ENCODE assay signal across 8 cellular contexts in the genomic region with DNA sequence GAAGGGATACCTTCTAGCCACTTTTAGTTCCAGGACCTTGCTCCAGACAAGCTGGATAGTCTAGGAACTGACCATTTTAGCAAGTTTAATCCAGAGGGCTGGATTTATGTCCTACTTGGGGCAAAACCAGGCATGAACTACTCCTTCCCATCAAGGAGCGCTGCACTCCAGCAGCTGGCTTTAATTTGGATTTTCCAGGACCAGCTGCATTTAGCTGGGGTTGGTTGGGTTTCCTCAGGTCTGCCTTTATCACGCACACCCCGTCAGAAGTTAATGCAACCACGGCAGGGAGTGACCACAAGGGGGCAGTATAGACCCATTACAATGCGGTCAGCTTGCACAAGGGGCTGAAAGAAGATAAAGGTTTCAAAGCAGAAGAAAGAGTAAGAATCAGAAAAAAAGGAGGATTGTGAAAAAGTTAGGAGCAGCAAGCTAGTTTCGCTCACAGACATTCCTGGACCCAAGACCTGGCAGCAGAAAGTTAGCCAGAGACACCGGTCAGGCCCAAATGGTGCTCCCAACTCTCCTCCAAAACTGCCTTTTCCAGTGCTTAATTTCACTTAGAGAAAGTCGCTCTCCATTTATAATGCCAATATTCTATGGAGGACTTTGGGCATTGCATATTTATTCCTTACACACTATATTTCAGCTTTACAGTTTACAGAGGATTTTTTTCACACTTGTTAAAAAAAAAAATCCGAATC. TPM values are rescaled to one million over a fixed set of nuclear protein-coding genes. Genes with fewer than 3 reads are reported as not detected.
DNase-seq lines count a peak whose midpoint lies in the region; ATAC-seq and TF ChIP-seq lines count a peak whose summit lies in the region.

No MANE protein-coding gene starts in this region.

- H3K9me3 ChIP-seq in Peyer's patch = no peaks in the 10 kb centered on the region

- ATAC-seq in GM21723 (IDR thresholded peaks at IDR 0.05; ENCODE audit: unreplicated experiment) = no peak

- DNase-seq in G401 (ENCODE audit: low spot score) (peak; percentile 86), LHCN-M2 (ENCODE audit: low read depth) (peak; percentile 94), Peyer's patch (peak; percentile 73 to 93 (median 76)), fibroblast of gingiva (ENCODE audit: low read depth) (peak; percentile 92), neural crest cell (ENCODE audit: low read depth, low spot score) (peak; percentile 90)
- DNase-seq in activated T-cell treated with anti-CD3 and anti-CD28 coated beads, Interleukin-2, amount 50 U/mL, for 1 hour = peak; percentile 82
- DNase-seq in stimulated activated naive CD4-positive, alpha-beta T cell treated with Interleukin-2 at 50 U/mL for 16 hours (lab: John Stamatoyannopoulos, UW) = peak; percentile 77

- H3K27me3 Mint-ChIP-seq in neural crest cell (ENCODE audit: low read depth) = no peaks in the 10 kb centered on the region

- H3K27me3 ChIP-seq in Peyer's patch = no peaks in the 10 kb centered on the region

- H3K36me3 ChIP-seq in Peyer's patch = no peaks in the 10 kb centered on the region

- in situ Hi-C loops in G401 (cut with HindIII; ENCODE audit: low sequenced_read_pairs) = no loop called here

- no peaks in the 10 kb centered on the region for H3K4me1 Mint-ChIP-seq in neural crest cell

- H3K9me3 Mint-ChIP-seq in neural crest cell = no peaks in the 10 kb centered on the region

- H3K4me1 ChIP-seq in Peyer's patch = peaks cover 0 to 3% (median 0%) of the 10 kb centered on the region in 4 donors

- no peak overlapping the region for H3K27ac ChIP-seq in Peyer's patch

- H3K27ac Mint-ChIP-seq in neural crest cell (ENCODE audit: unreplicated experiment) = no peak overlapping the region

- H3K4me3 ChIP-seq in Peyer's patch = no peak overlapping the region

- TF ChIP-seq CTCF in Peyer's patch (IDR thresholded peaks at IDR 0.05) (peak; percentile 69 to 95 (median 90)), neural crest cell (conservative IDR thresholded peaks at IDR 0.05) (peak; percentile 94)

- no peaks in the 10 kb centered on the region for H3K36me3 Mint-ChIP-seq in neural crest cell (ENCODE audit: low read depth)

- H3K4me3 Mint-ChIP-seq in neural crest cell = no peak overlapping the region

- TF ChIP-seq POLR2A in Peyer's patch (IDR thresholded peaks at IDR 0.05) = no peak

RNA-seq across cellular contexts. Expression of gene SLC4A1AP, which starts 40.1 kb away (rescaled TPM):
- 36.1 and 41.5 TPM in 2 replicates for total RNA-seq in G401 (2014; rRNA removed; shearing (Covaris generic))
- total RNA-seq in LHCN-M2 (2014; rRNA removed) (30.5 and 35.3 TPM in 2 replicates), Peyer's patch (10 to 100 TPM; 18.6 to 47.0 (median 21.9) TPM), neural crest cell (19.0 and 19.1 TPM in 2 replicates)
- 14.7 TPM for polyA plus RNA-seq in LHCN-M2 (2012)

RNA-seq across cellular contexts. Expression of gene SUPT7L, which starts 40.4 kb away (rescaled TPM):
- total RNA-seq in G401 (2014; rRNA removed; shearing (Covaris generic)) = 19.0 and 29.8 TPM in 2 replicates
- total RNA-seq in LHCN-M2 (2014; rRNA removed) = 19.8 and 26.4 TPM in 2 replicates
- 20.2 TPM for polyA plus RNA-seq in LHCN-M2 (2012)
- 10 to 100 TPM; 28.2 to 46.2 (median 40.2) TPM for total RNA-seq in Peyer's patch
- 32.4 and 33.8 TPM in 2 replicates for total RNA-seq in neural crest cell
